1 cellular context compared by ENCODE assay signal in the genomic region with DNA sequence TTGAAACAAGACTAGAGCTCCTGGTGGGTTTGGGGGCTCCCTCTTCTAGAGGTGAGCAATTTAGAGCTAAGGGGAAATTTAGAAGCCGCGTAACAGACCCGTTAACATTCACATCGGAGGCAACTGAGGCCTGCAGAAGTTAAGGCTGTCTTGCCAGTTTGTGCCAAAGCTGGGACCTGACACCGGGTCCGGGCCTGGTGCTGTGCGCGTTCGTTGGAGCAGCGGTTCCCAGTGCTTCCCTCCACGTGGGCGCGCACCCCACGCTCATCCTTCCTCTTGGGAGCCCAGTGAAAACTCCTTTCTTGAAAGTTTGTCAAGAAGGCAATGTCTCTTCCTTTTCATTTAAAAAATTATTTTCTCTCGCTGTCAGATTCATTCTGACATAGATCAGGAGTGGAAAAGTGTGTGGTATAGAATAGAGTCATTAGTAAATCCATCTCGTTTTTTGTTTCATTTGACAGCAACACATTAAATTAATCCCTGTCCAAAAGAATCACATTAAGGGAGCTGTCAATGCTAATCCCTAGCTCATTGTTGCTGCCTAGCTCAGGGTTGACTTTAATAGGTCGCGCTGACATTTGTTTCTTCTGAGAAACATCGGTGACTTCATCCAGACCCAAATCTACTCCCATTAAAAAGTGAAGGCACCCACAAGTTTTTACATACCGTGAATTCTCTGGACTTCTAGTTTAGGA.
TF ChIP-seq lines count a peak whose summit lies in the region.

No MANE protein-coding gene starts in this region.

TF ChIP-seq in WTC11, 78 proteins besides CTCF, POLR2A, EP300 and RAD21 (continued from another document):
- no peak for TF ChIP-seq ZBTB21 (CRISPR knock-in tag; IDR thresholded peaks at IDR 0.05; ENCODE audit: borderline replicate concordance)
- no peak for TF ChIP-seq PRRX2 (CRISPR knock-in tag; IDR thresholded peaks at IDR 0.05)
